ENCODE assay signal across 18 cellular contexts in genomic region chr13:49731766-49732165, GRCh38. TPM values are rescaled to one million over a fixed set of nuclear protein-coding genes. Genes with fewer than 3 reads are reported as not detected.
DNase-seq lines count a peak whose midpoint lies in the region; FAIRE-seq and TF ChIP-seq lines count a peak whose summit lies in the region.
"Had no signal": no experiment of that assay in that cellular context is flagged by ENCODE, and none has a peak within 500 bp of the region (broad histone marks: within the 10 kb centered on the region; RNA-seq: fewer than 3 reads in every experiment).

No MANE protein-coding gene starts in this region.

- TF ChIP-seq CTCF in HFF-Myc (IDR thresholded peaks at IDR 0.05; ENCODE audit: low read depth, low read length, missing control alignments) (no peak), bronchial epithelial cell (IDR thresholded peaks at IDR 0.05; ENCODE audit: insufficient read depth, low read length, severe bottlenecking) (no peak)

- H3K27ac ChIP-seq in ACC112 (ENCODE audit: low read depth, low read length) = peak overlapping the region; percentile 23; the same call in 1 of the 2 replicates

- H3K27me3 ChIP-seq in ACC112 (ENCODE audit: insufficient read depth, low read length) (no peaks in the 10 kb centered on the region), bronchial epithelial cell (ENCODE audit: control insufficient read depth, insufficient read depth, low read length) (no peaks in the 10 kb centered on the region)
- H3K27me3 ChIP-seq: BE2C had no signal

- peaks cover 4% of the 10 kb centered on the region for H3K4me1 ChIP-seq in ACC112 (ENCODE audit: control insufficient read depth, insufficient read depth, low read length, unreplicated experiment)
- H3K4me1 ChIP-seq: BE2C had no signal

- H3K79me2 ChIP-seq in ACC112 (ENCODE audit: control insufficient read depth, insufficient read depth, low read length, unreplicated experiment) = no peaks in the 10 kb centered on the region

- FAIRE-seq in bronchial epithelial cell (lab: Jason Lieb, UNC) = no peak
- FAIRE-seq: colon, frontal cortex, HTR-8/SVneo had no signal

- H2AFZ ChIP-seq in ACC112 (ENCODE audit: low read length, unreplicated experiment) = no peak overlapping the region

- H3K36me3 ChIP-seq in ACC112 (ENCODE audit: insufficient read depth, low read length) = no peaks in the 10 kb centered on the region
- H3K36me3 ChIP-seq in bronchial epithelial cell (ENCODE audit: control insufficient read depth, insufficient read depth, low read length) = no peaks in the 10 kb centered on the region

- DNase-seq in HFF-Myc (ENCODE audit: extremely low read depth, low read depth) = peak; percentile 21
- DNase-seq in bronchial epithelial cell (ENCODE audit: low read depth) = peak; percentile 71
- peak; percentile 46 for DNase-seq in kidney tubule cell (ENCODE audit: low spot score)
- DNase-seq in activated effector memory CD4-positive, alpha-beta T cell treated with anti-CD3 and anti-CD28 coated beads, Interleukin-2, amount 50 U/mL, for 16 hours = no peak
- no peak for DNase-seq in activated CD4-positive, CD25-positive, alpha-beta regulatory T cell treated with anti-CD3 and anti-CD28 coated beads, Interleukin-2, amount 50 U/mL, for 72 hours
- DNase-seq in NCI-H2171 treated with DMSO at 0.1 percent for 48 hours (lab: John Stamatoyannopoulos, UW) = no peak
- DNase-seq in stimulated activated CD4-positive, alpha-beta T cell treated with anti-CD3 and anti-CD28 coated beads, Interleukin-1b, Interleukin-23, amount 100 ng/mL, for 48 hours = no peak
- DNase-seq: activated CD4-positive, alpha-beta memory T cell treated with anti-CD3 and anti-CD28 coated beads, Interleukin-2, amount 10 ng/mL, durations not matched to agents 7 days and 5 days; activated effector memory CD4-positive, alpha-beta T cell treated with Interleukin-2 at 50 U/mL for 16 hours; BE2C; left cardiac atrium; NCI-H1105 treated with DMSO at 0.1 percent for 48 hours; NCI-H510A; T-helper 9 cell had no signal

- no peak overlapping the region for H3K4me3 ChIP-seq in ACC112 (ENCODE audit: low read depth, low read length)
- no peak overlapping the region for H3K4me3 ChIP-seq in HFF-Myc (replicated peaks; ENCODE audit: low read depth, low read length)
- H3K4me3 ChIP-seq in bronchial epithelial cell (ENCODE audit: low read depth, low read length) = no peak overlapping the region

RNA-seq across cellular contexts. Expression of gene EBPL, which starts 40.5 kb away (rescaled TPM):
- total RNA-seq in bronchial epithelial cell = 80.4 and 146 TPM in 2 replicates

Comparison
In these comparisons a context has a peak if more than half of its experiments do, and no peak if none do; other contexts are left out.
1. DNase-seq: peak in HFF-Myc (single experiment), bronchial epithelial cell (single experiment) and kidney tubule cell (single experiment); none in activated effector memory CD4-positive, alpha-beta T cell treated with anti-CD3 and anti-CD28 coated beads, Interleukin-2, amount 50 U/mL, for 16 hours (single experiment), activated CD4-positive, CD25-positive, alpha-beta regulatory T cell treated with anti-CD3 and anti-CD28 coated beads, Interleukin-2, amount 50 U/mL, for 72 hours (single experiment), NCI-H2171 treated with DMSO at 0.1 percent for 48 hours (single experiment) and stimulated activated CD4-positive, alpha-beta T cell treated with anti-CD3 and anti-CD28 coated beads, Interleukin-1b, Interleukin-23, amount 100 ng/mL, for 48 hours (single experiment).